22 cellular contexts compared by ENCODE assay signal in the genomic region with DNA sequence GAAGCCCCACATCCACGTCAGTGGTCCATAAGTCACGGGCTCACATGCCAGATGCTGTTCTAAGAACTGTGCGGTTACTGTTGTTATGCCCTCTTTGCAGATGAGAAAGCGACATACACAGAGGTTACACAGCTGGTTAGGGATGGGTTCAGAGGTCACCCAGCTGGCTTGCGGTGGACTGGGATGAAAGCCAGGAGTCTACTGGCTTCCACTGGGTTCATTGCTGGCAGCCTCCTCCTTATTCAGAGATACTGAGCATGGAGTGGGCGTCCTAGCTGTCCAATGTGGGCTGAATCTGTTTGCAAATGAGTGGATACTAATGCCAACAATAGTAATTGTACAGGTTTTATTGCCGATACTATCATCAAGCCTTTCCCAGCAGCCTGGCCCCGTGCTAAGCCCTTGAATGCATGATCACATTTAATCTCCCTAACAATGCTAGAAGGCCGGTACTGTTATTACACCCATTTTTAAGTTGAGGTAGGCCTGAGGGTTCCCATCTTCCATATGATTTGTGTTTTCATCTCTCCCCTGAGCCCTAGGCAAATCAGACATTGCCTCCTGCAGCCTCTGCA.
DNase-seq lines count a peak whose midpoint lies in the region; ATAC-seq and TF ChIP-seq lines count a peak whose summit lies in the region.
"Had no signal": no experiment of that assay in that cellular context is flagged by ENCODE, and none has a peak within 500 bp of the region (broad histone marks: within the 10 kb centered on the region; RNA-seq: fewer than 3 reads in every experiment).

No MANE protein-coding gene starts in this region.

- H3K4me1 ChIP-seq in neural progenitor cell, result peaks cover 11% of the 10 kb centered on the region
- no peaks in the 10 kb centered on the region for H3K4me1 ChIP-seq in A673 (ENCODE audit: insufficient read depth, low read length, poor library complexity, severe bottlenecking)

- H3K27me3 ChIP-seq in neural progenitor cell (no peaks in the 10 kb centered on the region), A673 (replicated peaks; ENCODE audit: insufficient read depth, low read depth, low read length, poor library complexity) (peaks cover 9% of the 10 kb centered on the region)
- H3K27me3 ChIP-seq: BLaER1, spleen had no signal

- ATAC-seq in left ventricle myocardium superior (peak; percentile 66), GM19455 (IDR thresholded peaks at IDR 0.05; ENCODE audit: unreplicated experiment) (no peak)
- ATAC-seq: activated CD4-positive, alpha-beta T cell treated with anti-CD3 and anti-CD28 coated beads for 36 hours; activated CD8-positive, alpha-beta memory T cell treated with anti-CD3 and anti-CD28 coated beads, Interleukin-2, amount 10 ng/mL, durations not matched to agents 7 days and 5 days; HCT116; lower lobe of right lung had no signal

- intact Hi-C loops in left ventricle myocardium superior (cut with micrococcal nuclease) (no loop called here), cardiac septum (cut with DNase I) (no loop called here), A673 (cut with micrococcal nuclease; ENCODE audit: unreplicated experiment) (no loop called here)

- CTCF ChIA-PET in A673 (lab: Charles Lee), result no interaction called here

- no peak overlapping the region for H2AFZ ChIP-seq in neural progenitor cell (replicated peaks)

- H3K27ac Mint-ChIP-seq in neural progenitor cell, result peak overlapping the region; percentile 81
- H3K27ac Mint-ChIP-seq: activated CD4-positive, alpha-beta T cell treated with anti-CD3 and anti-CD28 coated beads for 36 hours; activated CD8-positive, alpha-beta memory T cell treated with anti-CD3 and anti-CD28 coated beads, Interleukin-2, amount 10 ng/mL, durations not matched to agents 7 days and 5 days had no signal

- no TSS peak for BruUV-seq in A673 (replicated peaks; lab: Mats Ljungman, UMichigan)

- H3K4me1 Mint-ChIP-seq in neural progenitor cell, result peaks cover 6% of the 10 kb centered on the region

- no peak overlapping the region for H3K4me3 Mint-ChIP-seq in neural progenitor cell
- H3K4me3 Mint-ChIP-seq: activated CD4-positive, alpha-beta T cell treated with anti-CD3 and anti-CD28 coated beads for 36 hours; activated CD8-positive, alpha-beta memory T cell treated with anti-CD3 and anti-CD28 coated beads, Interleukin-2, amount 10 ng/mL, durations not matched to agents 7 days and 5 days; naive B cell had no signal

- H3K9me3 ChIP-seq in neural progenitor cell (ENCODE audit: low read depth) (no peaks in the 10 kb centered on the region), A673 (ENCODE audit: low read depth, low read length, poor library complexity, severe bottlenecking) (no peaks in the 10 kb centered on the region)
- H3K9me3 ChIP-seq: BLaER1, lower lobe of right lung, spleen had no signal

- no peaks in the 10 kb centered on the region for H3F3A ChIP-seq in neural progenitor cell (ENCODE audit: low read depth)

- H3K9ac ChIP-seq in neural progenitor cell, result no peak overlapping the region
- H3K9ac ChIP-seq: BLaER1 had no signal

- no peak overlapping the region for H3K4me3 ChIP-seq in neural progenitor cell
- no peak overlapping the region for H3K4me3 ChIP-seq in A673 (ENCODE audit: low read depth, low read length, poor library complexity, severe bottlenecking)
- H3K4me3 ChIP-seq: BLaER1, lower lobe of right lung, spleen had no signal

- H3K36me3 Mint-ChIP-seq in neural progenitor cell, result peaks cover 21% of the 10 kb centered on the region

- no peaks in the 10 kb centered on the region for H3K9me3 Mint-ChIP-seq in neural progenitor cell
- H3K9me3 Mint-ChIP-seq: naive B cell had no signal

- DNase-seq in left ventricle myocardium superior, result no peak
- DNase-seq in cardiac septum (ENCODE audit: low spot score), result no peak
- peak; percentile 58 for DNase-seq in globus pallidus (ENCODE audit: low spot score)
- DNase-seq in neural progenitor cell (ENCODE audit: low spot score), result no peak
- no peak for DNase-seq in NOMO-1 treated with dmso at 0.1 percent for 144 hours (lab: John Stamatoyannopoulos, UW; ENCODE audit: unreplicated experiment)
- DNase-seq in A673 (ENCODE audit: low spot score), result no peak
- no peak for DNase-seq in activated CD4-positive, CD25-positive, alpha-beta regulatory T cell treated with anti-CD3 and anti-CD28 coated beads, Interleukin-2, amount 50 U/mL, for 72 hours
- DNase-seq: activated CD4-positive, alpha-beta T cell treated with anti-CD3 and anti-CD28 coated beads for 36 hours; activated CD8-positive, alpha-beta memory T cell treated with anti-CD3 and anti-CD28 coated beads, Interleukin-2, amount 10 ng/mL, durations not matched to agents 7 days and 5 days; activated effector memory CD4-positive, alpha-beta T cell treated with anti-CD3 and anti-CD28 coated beads, Interleukin-2, amount 50 U/mL, for 16 hours; amniotic stem cell; central memory CD4-positive, alpha-beta T cell; lower lobe of right lung; MV-4-11; naive B cell; NCI-H1930; NCI-H345; RPMI8226; spleen had no signal

- H3K79me2 ChIP-seq in neural progenitor cell (ENCODE audit: low read depth), result no peaks in the 10 kb centered on the region

- H3K4me2 ChIP-seq in neural progenitor cell, result no peak overlapping the region
- H3K4me2 ChIP-seq: BLaER1 had no signal

- peaks cover 2% of the 10 kb centered on the region for H3K27me3 Mint-ChIP-seq in neural progenitor cell (ENCODE audit: insufficient read depth, low read depth)
- H3K27me3 Mint-ChIP-seq: activated CD4-positive, alpha-beta T cell treated with anti-CD3 and anti-CD28 coated beads for 36 hours; activated CD8-positive, alpha-beta memory T cell treated with anti-CD3 and anti-CD28 coated beads, Interleukin-2, amount 10 ng/mL, durations not matched to agents 7 days and 5 days; naive B cell had no signal

- TF ChIP-seq CTCF in neural progenitor cell (IDR thresholded peaks at IDR 0.05) (no peak), A673 (conservative IDR thresholded peaks at IDR 0.05; ENCODE audit: low read depth, low read length) (no peak)

- POLR2A ChIA-PET in A673 (lab: Charles Lee; ENCODE audit: low non-redundant PET), result interaction anchor here (0.6 kb wide), 1 partner anchor 1529 kb away, joined by 21 read pairs; no protein-coding TSS in a partner anchor

- no peak overlapping the region for H3K27ac ChIP-seq in neural progenitor cell
- no peak overlapping the region for H3K27ac ChIP-seq in A673 (ENCODE audit: low read depth, low read length, poor library complexity, severe bottlenecking)
- H3K27ac ChIP-seq: BLaER1, lower lobe of right lung had no signal

- H4K20me1 ChIP-seq in neural progenitor cell (ENCODE audit: low read depth), result no peaks in the 10 kb centered on the region
- H4K20me1 ChIP-seq: BLaER1 had no signal

- H3K36me3 ChIP-seq in neural progenitor cell (no peaks in the 10 kb centered on the region), A673 (ENCODE audit: insufficient read depth, low read length, poor library complexity, severe bottlenecking) (no peaks in the 10 kb centered on the region)
- H3K36me3 ChIP-seq: BLaER1, lower lobe of right lung had no signal
